In genomic region chr9:136660971-136661540, GRCh38 we compare ENCODE assay signal across 22 cellular contexts. TPM values are rescaled to one million over a fixed set of nuclear protein-coding genes. Genes with fewer than 3 reads are reported as not detected.
DNase-seq lines count a peak whose midpoint lies in the region; ATAC-seq, FAIRE-seq and TF ChIP-seq lines count a peak whose summit lies in the region.
"Had no signal": no experiment of that assay in that cellular context is flagged by ENCODE, and none has a peak within 500 bp of the region (broad histone marks: within the 10 kb centered on the region; RNA-seq: fewer than 3 reads in every experiment).

No MANE protein-coding gene starts in this region.

- no peak for TF ChIP-seq EP300 in esophagus muscularis mucosa (IDR thresholded peaks at IDR 0.05)
- no peak for TF ChIP-seq EP300 in suprapubic skin (IDR thresholded peaks at IDR 0.05)

- H3K36me3 Mint-ChIP-seq in activated CD4-positive, alpha-beta memory T cell treated with anti-CD3 and anti-CD28 coated beads for 36 hours = no peaks in the 10 kb centered on the region

- POLR2A ChIA-PET in activated CD4-positive, alpha-beta memory T cell treated with anti-CD3 and anti-CD28 coated beads for 36 hours (lab: Charles Lee) = no interaction called here

- intact Hi-C loops in esophagus muscularis mucosa (cut with DNase I) (no loop called here), lower lobe of right lung (cut with DNase I) (no loop called here)
- intact Hi-C loops in activated CD4-positive, alpha-beta memory T cell treated with anti-CD3 and anti-CD28 coated beads for 36 hours (cut with micrococcal nuclease) = no loop called here

- CTCF ChIA-PET in activated CD4-positive, alpha-beta memory T cell treated with anti-CD3 and anti-CD28 coated beads for 36 hours (lab: Charles Lee) = interaction anchor here (1.0 kb wide), 1 partner anchor 10 kb away, joined by 3 read pairs; no protein-coding TSS in a partner anchor

- H3K27me3 Mint-ChIP-seq in activated CD4-positive, alpha-beta memory T cell treated with anti-CD3 and anti-CD28 coated beads for 36 hours = peaks cover 36% of the 10 kb centered on the region

- no peak for FAIRE-seq in D721Med (lab: Jason Lieb, UNC)

- H3K9me3 ChIP-seq in esophagus muscularis mucosa (no peaks in the 10 kb centered on the region), lower lobe of right lung (no peaks in the 10 kb centered on the region), suprapubic skin (no peaks in the 10 kb centered on the region)
- H3K9me3 ChIP-seq: neutrophil, prostate gland had no signal

- no CpG with 5 or more reads among the region's 12 CpGs for WGBS in esophagus muscularis mucosa
- 64% methylated on average over 8 of the region's 12 CpGs for WGBS in suprapubic skin

- no peak for TF ChIP-seq POLR2A in esophagus muscularis mucosa (IDR thresholded peaks at IDR 0.05; ENCODE audit: low read depth)
- TF ChIP-seq POLR2A in suprapubic skin (IDR thresholded peaks at IDR 0.05) = no peak

- H3K27ac ChIP-seq in esophagus muscularis mucosa (replicated peaks in 1 of 4) (peak overlapping the region in 3 of 4 donors; percentile 65 to 80 (median 72)), lower lobe of right lung (peak overlapping the region; percentile 94), suprapubic skin (peak overlapping the region; percentile 13)
- H3K27ac ChIP-seq: neutrophil had no signal

- no peak overlapping the region for H3K27ac Mint-ChIP-seq in activated CD4-positive, alpha-beta memory T cell treated with anti-CD3 and anti-CD28 coated beads for 36 hours
- H3K27ac Mint-ChIP-seq: activated naive CD4-positive, alpha-beta T cell treated with anti-CD3 and anti-CD28 coated beads, Interleukin-2, amount 50 U/mL, for 24 hours; activated T-helper 17 cell treated with anti-CD3 and anti-CD28 coated beads, Interleukin-2, amount 50 U/mL, for 72 hours; dendritic cell treated with granulocyte-macrophage colony-stimulating factor and Interleukin-4, amounts not matched to agents 40 ng/mL and 50 ng/mL, for 4 days; H9; T-helper 1 cell treated with Interleukin-12 subunit alpha and Interleukin-12 subunit beta and Interleukin-4 antibody, amounts not matched to agents 30 μg/mL and 1 μg/mL, for 36 hours had no signal

- DNase-seq in UCSD-AML1 (lab: John Stamatoyannopoulos, UW; ENCODE audit: unreplicated experiment) (peak; percentile 58), esophagus muscularis mucosa (ENCODE audit: extremely low spot score) (no peak), lower lobe of right lung (no peak), suprapubic skin (ENCODE audit: low spot score in 2 of 2) (no peak), D721Med (ENCODE audit: insufficient read length, low spot score) (no peak), foreskin melanocyte (no peak)
- no peak for DNase-seq in activated CD4-positive, alpha-beta memory T cell treated with anti-CD3 and anti-CD28 coated beads for 36 hours
- DNase-seq: activated CD4-positive, alpha-beta T cell treated with anti-CD3 and anti-CD28 coated beads for 48 hours; aorta; caudate nucleus; DMS 273 treated with DMSO at 0.1 percent for 48 hours; H9; NCI-H1694; NCI-H510A treated with DMSO at 0.1 percent for 48 hours had no signal

- no peaks in the 10 kb centered on the region for H3K9me3 Mint-ChIP-seq in activated CD4-positive, alpha-beta memory T cell treated with anti-CD3 and anti-CD28 coated beads for 36 hours
- H3K9me3 Mint-ChIP-seq: activated naive CD4-positive, alpha-beta T cell treated with anti-CD3 and anti-CD28 coated beads, Interleukin-2, amount 50 U/mL, for 24 hours; activated T-helper 17 cell treated with anti-CD3 and anti-CD28 coated beads, Interleukin-2, amount 50 U/mL, for 72 hours; dendritic cell treated with granulocyte-macrophage colony-stimulating factor and Interleukin-4, amounts not matched to agents 40 ng/mL and 50 ng/mL, for 4 days; H9; T-helper 1 cell treated with Interleukin-12 subunit alpha and Interleukin-12 subunit beta and Interleukin-4 antibody, amounts not matched to agents 30 μg/mL and 1 μg/mL, for 36 hours had no signal

- no peak overlapping the region for H3K4me3 Mint-ChIP-seq in activated CD4-positive, alpha-beta memory T cell treated with anti-CD3 and anti-CD28 coated beads for 36 hours
- H3K4me3 Mint-ChIP-seq: activated naive CD4-positive, alpha-beta T cell treated with anti-CD3 and anti-CD28 coated beads, Interleukin-2, amount 50 U/mL, for 24 hours; activated T-helper 17 cell treated with anti-CD3 and anti-CD28 coated beads, Interleukin-2, amount 50 U/mL, for 72 hours; dendritic cell treated with granulocyte-macrophage colony-stimulating factor and Interleukin-4, amounts not matched to agents 40 ng/mL and 50 ng/mL, for 4 days; H9; T-helper 1 cell treated with Interleukin-12 subunit alpha and Interleukin-12 subunit beta and Interleukin-4 antibody, amounts not matched to agents 30 μg/mL and 1 μg/mL, for 36 hours had no signal

- peak overlapping the region in 3 of 4 donors; percentile 53 to 65 (median 57) for H3K4me3 ChIP-seq in esophagus muscularis mucosa
- peak overlapping the region; percentile 61 for H3K4me3 ChIP-seq in lower lobe of right lung
- H3K4me3 ChIP-seq in suprapubic skin = peak overlapping the region; percentile 54
- H3K4me3 ChIP-seq: prostate gland, smooth muscle cell had no signal

- H3K36me3 ChIP-seq in esophagus muscularis mucosa (peaks cover 0 to 23% (median 6%) of the 10 kb centered on the region in 4 donors), lower lobe of right lung (peaks cover 13% of the 10 kb centered on the region), suprapubic skin (no peaks in the 10 kb centered on the region)
- H3K36me3 ChIP-seq: neutrophil, prostate gland had no signal

- peaks cover 3 to 25% (median 21%) of the 10 kb centered on the region in 4 donors for H3K4me1 ChIP-seq in esophagus muscularis mucosa
- H3K4me1 ChIP-seq in lower lobe of right lung = peaks cover 18% of the 10 kb centered on the region
- H3K4me1 ChIP-seq in suprapubic skin = peaks cover 7% of the 10 kb centered on the region
- H3K4me1 ChIP-seq: prostate gland had no signal

- ATAC-seq in lower lobe of right lung = no peak
- ATAC-seq: activated T-helper 17 cell treated with anti-CD3 and anti-CD28 coated beads, Interleukin-2, amount 50 U/mL, for 72 hours had no signal

- H3K4me1 Mint-ChIP-seq in activated CD4-positive, alpha-beta memory T cell treated with anti-CD3 and anti-CD28 coated beads for 36 hours (ENCODE audit: low read depth) = peaks cover 10% of the 10 kb centered on the region
- H3K4me1 Mint-ChIP-seq: activated T-helper 17 cell treated with anti-CD3 and anti-CD28 coated beads, Interleukin-2, amount 50 U/mL, for 72 hours had no signal

- no peak for TF ChIP-seq CTCF in esophagus muscularis mucosa (IDR thresholded peaks at IDR 0.05)
- no peak for TF ChIP-seq CTCF in lower lobe of right lung (IDR thresholded peaks at IDR 0.05)
- no peak for TF ChIP-seq CTCF in suprapubic skin (IDR thresholded peaks at IDR 0.05)
- TF ChIP-seq CTCF in D721Med (IDR thresholded peaks at IDR 0.05; ENCODE audit: insufficient read depth, missing control alignments) = no peak

- H3K27me3 ChIP-seq in esophagus muscularis mucosa (peaks cover 0 to 92% (median 9%) of the 10 kb centered on the region in 4 donors), lower lobe of right lung (ENCODE audit: low read depth) (peaks cover 85% of the 10 kb centered on the region), suprapubic skin (peaks cover 48% of the 10 kb centered on the region)

RNA-seq across cellular contexts. Expression of gene EGFL7, which starts 1.7 kb away (rescaled TPM):
- total RNA-seq in esophagus muscularis mucosa (100 to 1,000 TPM in 1 of 4 donors, 10 to 100 TPM in 3; 33.2 to 134 (median 78.7) TPM), lower lobe of right lung (230 TPM), suprapubic skin (10 to 100 TPM; 12.2 to 49.6 (median 28.6) TPM)
- under 1 TPM; 0.90 to 0.93 TPM for total RNA-seq in activated CD4-positive, alpha-beta memory T cell treated with anti-CD3 and anti-CD28 coated beads for 36 hours

RNA-seq across cellular contexts. Expression of gene AGPAT2, which starts 26.2 kb away (rescaled TPM):
- 10 to 100 TPM; 22.0 to 52.8 (median 39.3) TPM for total RNA-seq in esophagus muscularis mucosa
- 106 TPM for total RNA-seq in lower lobe of right lung
- 10 to 100 TPM; 43.5 to 73.2 (median 63.5) TPM for total RNA-seq in suprapubic skin
- 10 to 100 TPM; 16.3 to 16.8 TPM for total RNA-seq in activated CD4-positive, alpha-beta memory T cell treated with anti-CD3 and anti-CD28 coated beads for 36 hours

RNA-seq across cellular contexts. Expression of gene DIPK1B, which starts 51.3 kb away (rescaled TPM):
- total RNA-seq in esophagus muscularis mucosa (10 to 100 TPM in 3 of 4 donors, 1 to 10 TPM in 1; 6.6 to 27.8 (median 21.5) TPM), lower lobe of right lung (15.1 TPM), suprapubic skin (10 to 100 TPM in 1 of 4 donors, 1 to 10 TPM in 3; 3.8 to 13.1 (median 6.3) TPM)
- not detected for total RNA-seq in activated CD4-positive, alpha-beta memory T cell treated with anti-CD3 and anti-CD28 coated beads for 36 hours
- total RNA-seq: activated T-helper 17 cell treated with anti-CD3 and anti-CD28 coated beads, Interleukin-2, amount 50 U/mL, for 72 hours; LHCN-M2 had no signal

Comparison
In these comparisons a context has a peak if more than half of its experiments do, and no peak if none do; other contexts are left out.
1. H3K27ac ChIP-seq: peak in every context shown above with its lines; median percentile 94 in lower lobe of right lung; 72 in esophagus muscularis mucosa; 13 in suprapubic skin.
2. RNA of gene EGFL7, which starts 1.7 kb away (total RNA-seq): 230 TPM in lower lobe of right lung (single experiment), 33.2 to 134 TPM in esophagus muscularis mucosa and 12.2 to 49.6 TPM in suprapubic skin; 0.90 to 0.93 TPM in activated CD4-positive, alpha-beta memory T cell treated with anti-CD3 and anti-CD28 coated beads for 36 hours; every median in the first group is over 4 times any median in the second.
3. RNA of gene DIPK1B, which starts 51.3 kb away (total RNA-seq): 6.6 to 27.8 TPM in esophagus muscularis mucosa, 15.1 TPM in lower lobe of right lung (single experiment) and 3.8 to 13.1 TPM in suprapubic skin; not detected in activated CD4-positive, alpha-beta memory T cell treated with anti-CD3 and anti-CD28 coated beads for 36 hours; every median in the first group is over 4 times any median in the second.
4. Peak in every context shown above with its lines, with median percentiles within 50 percentile points of each other: H3K4me3 ChIP-seq.